ENCODE assay signal across 14 cellular contexts in the genomic region with DNA sequence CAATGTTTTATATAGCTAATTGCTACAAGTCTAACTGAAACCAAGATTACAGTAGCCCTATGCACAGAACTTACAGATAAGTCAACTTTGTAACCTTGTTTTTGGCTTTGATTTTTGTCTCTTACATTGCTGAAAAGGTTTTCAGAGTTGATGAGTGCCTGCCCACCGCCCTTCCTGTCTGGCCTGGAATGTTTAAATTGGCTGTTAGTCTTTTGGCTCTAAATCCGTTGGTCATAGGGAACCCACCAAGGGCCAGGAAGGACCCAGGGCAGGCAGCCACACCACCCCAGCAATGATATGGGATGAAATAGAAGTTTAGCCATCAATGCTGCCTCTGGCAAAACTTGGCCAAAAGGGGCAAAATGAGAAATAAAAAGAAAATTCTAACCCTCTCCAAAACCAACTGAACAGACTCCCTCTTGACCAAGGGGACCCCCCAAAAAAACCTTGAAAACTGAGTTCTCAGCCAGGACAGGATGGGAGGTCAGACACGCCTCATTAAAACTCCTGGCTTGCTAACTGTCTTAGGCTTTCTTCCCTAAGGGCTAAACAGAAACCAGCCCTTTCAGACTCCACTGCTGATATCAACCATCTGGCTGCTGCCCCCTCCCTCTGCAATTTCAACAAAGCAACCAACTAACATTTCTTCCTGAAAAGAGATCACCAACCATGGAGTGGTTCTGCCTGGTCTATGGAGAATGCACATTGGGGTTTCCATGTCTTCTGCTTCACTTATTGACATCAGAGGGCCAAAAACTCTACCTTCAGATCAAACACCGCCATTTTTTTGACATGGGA.
"Had no signal": no experiment of that assay in that cellular context is flagged by ENCODE, and none has a peak within 500 bp of the region (broad histone marks: within the 10 kb centered on the region; RNA-seq: fewer than 3 reads in every experiment).

No MANE protein-coding gene starts in this region.

- H3K27me3 ChIP-seq: ascending aorta, foreskin keratinocyte, pancreas, testis had no signal

- H3K4me3 ChIP-seq: ascending aorta, pancreas, testis had no signal

- H3K9me3 ChIP-seq: ascending aorta, pancreas, testis had no signal

- H3K27ac Mint-ChIP-seq: activated CD4-positive, alpha-beta memory T cell treated with anti-CD3 and anti-CD28 coated beads, Interleukin-2, amount 10 ng/mL, durations not matched to agents 7 days and 5 days; activated CD4-positive, alpha-beta T cell treated with anti-CD3 and anti-CD28 coated beads for 36 hours; activated T-cell treated with anti-CD3 and anti-CD28 coated beads, Interleukin-2, amount 50 U/mL, for 72 hours; stimulated activated naive CD8-positive, alpha-beta T cell treated with anti-CD3 and anti-CD28 coated beads, Interleukin-15, Interleukin-2, amounts not matched to agents 100 ng/mL and 50 ng/mL, for 24 hours had no signal

- H3K4me3 Mint-ChIP-seq: activated CD4-positive, alpha-beta memory T cell treated with anti-CD3 and anti-CD28 coated beads, Interleukin-2, amount 10 ng/mL, durations not matched to agents 7 days and 5 days; activated CD4-positive, alpha-beta T cell treated with anti-CD3 and anti-CD28 coated beads for 36 hours; activated T-cell treated with anti-CD3 and anti-CD28 coated beads, Interleukin-2, amount 50 U/mL, for 72 hours; stimulated activated naive CD8-positive, alpha-beta T cell treated with anti-CD3 and anti-CD28 coated beads, Interleukin-15, Interleukin-2, amounts not matched to agents 100 ng/mL and 50 ng/mL, for 24 hours had no signal

- H3K4me1 Mint-ChIP-seq: activated CD4-positive, alpha-beta memory T cell treated with anti-CD3 and anti-CD28 coated beads, Interleukin-2, amount 10 ng/mL, durations not matched to agents 7 days and 5 days; activated CD4-positive, alpha-beta T cell treated with anti-CD3 and anti-CD28 coated beads for 36 hours had no signal

- DNase-seq: activated CD4-positive, alpha-beta memory T cell treated with anti-CD3 and anti-CD28 coated beads, Interleukin-2, amount 10 ng/mL, durations not matched to agents 7 days and 5 days; activated CD4-positive, alpha-beta T cell treated with anti-CD3 and anti-CD28 coated beads for 36 hours; activated gamma-delta T cell treated with Interleukin-2 at 50 U/mL for 16 hours; activated T-cell treated with anti-CD3 and anti-CD28 coated beads, Interleukin-2, amount 50 U/mL, for 72 hours; foreskin keratinocyte; islet precursor cell; pancreas; stimulated activated CD4-positive, alpha-beta T cell treated with anti-CD3 and anti-CD28 coated beads, Interleukin-12 subunit alpha, Interleukin-12 subunit beta, amount 100 ng/mL, for 4 hours; stimulated activated CD4-positive, alpha-beta T cell treated with anti-CD3 and anti-CD28 coated beads, Interleukin-4, amount 100 ng/mL, for 1 hour; stimulated activated CD8-positive, alpha-beta memory T cell treated with anti-CD3 and anti-CD28 coated beads, Interleukin-4, amount 100 ng/mL, for 48 hours; T-helper 9 cell; testis had no signal

- H3K36me3 ChIP-seq: ascending aorta, pancreas had no signal

- H3K27me3 Mint-ChIP-seq: activated CD4-positive, alpha-beta memory T cell treated with anti-CD3 and anti-CD28 coated beads, Interleukin-2, amount 10 ng/mL, durations not matched to agents 7 days and 5 days had no signal

- H3K4me1 ChIP-seq: ascending aorta, foreskin keratinocyte, pancreas, testis had no signal

- ATAC-seq: activated CD4-positive, alpha-beta T cell treated with anti-CD3 and anti-CD28 coated beads for 36 hours; activated T-cell treated with anti-CD3 and anti-CD28 coated beads, Interleukin-2, amount 50 U/mL, for 72 hours; foreskin keratinocyte; pancreas had no signal

- H3K27ac ChIP-seq: ascending aorta, foreskin keratinocyte, pancreas, testis had no signal
